Comparison of ENCODE assay signal across 10 cellular contexts in genomic region chr5:124951676-124952075, GRCh38.
DNase-seq lines count a peak whose midpoint lies in the region; ATAC-seq, FAIRE-seq and TF ChIP-seq lines count a peak whose summit lies in the region.
"Had no signal": no experiment of that assay in that cellular context is flagged by ENCODE, and none has a peak within 500 bp of the region (broad histone marks: within the 10 kb centered on the region; RNA-seq: fewer than 3 reads in every experiment).

No MANE protein-coding gene starts in this region.

- no peaks in the 10 kb centered on the region for H3K79me2 ChIP-seq in GM12878 (ENCODE audit: control insufficient read depth, insufficient read depth, low read length)

- H3K4me1 ChIP-seq in GM12878 (ENCODE audit: control insufficient read depth, insufficient read depth, low read length) = peaks cover 15% of the 10 kb centered on the region
- H3K4me1 ChIP-seq in heart left ventricle = peaks cover 0 to 11% (median 6%) of the 10 kb centered on the region in 12 donors
- H3K4me1 ChIP-seq in colonic mucosa = no peaks in the 10 kb centered on the region

- peak overlapping the region; percentile 75 for H3K27ac ChIP-seq in GM12878 (ENCODE audit: control insufficient read depth, insufficient read depth)
- no peak overlapping the region for H3K27ac ChIP-seq in heart left ventricle
- H3K27ac ChIP-seq in colonic mucosa = no peak overlapping the region

- H3K4me3 ChIP-seq in GM12878 = peak overlapping the region; percentile 18; the same call in 1 of the 2 replicates
- no peak overlapping the region for H3K4me3 ChIP-seq in heart left ventricle
- H3K4me3 ChIP-seq in colonic mucosa = no peak overlapping the region

- H3K9me3 ChIP-seq in GM12878 (replicated peaks; ENCODE audit: control insufficient read depth, insufficient read depth, low read length) (peaks cover 3% of the 10 kb centered on the region), heart left ventricle (no peaks in the 10 kb centered on the region), colonic mucosa (no peaks in the 10 kb centered on the region)

- no peak for TF ChIP-seq POLR2A in GM18505 (IDR thresholded peaks at IDR 0.05; ENCODE audit: borderline replicate concordance, extremely low read depth, insufficient read depth, insufficient read length)
- TF ChIP-seq POLR2A in GM12878 (IDR thresholded peaks at IDR 0.05; ENCODE audit: low read depth, low read length) = no peak
- TF ChIP-seq POLR2A in heart left ventricle (IDR thresholded peaks at IDR 0.05) = no peak

- peak; percentile 53 for DNase-seq in GM12878 (ENCODE audit: low read depth, low spot score)
- DNase-seq in heart left ventricle = no peak
- no peak for DNase-seq in activated CD4-positive, alpha-beta T cell treated with anti-CD3 and anti-CD28 coated beads for 1 hour
- DNase-seq in colonic mucosa = no peak
- no peak for DNase-seq in GOT3 (lab: John Stamatoyannopoulos, UW)
- DNase-seq: activated CD8-positive, alpha-beta memory T cell treated with anti-CD3 and anti-CD28 coated beads, Interleukin-2, amount 50 U/mL, for 4 hours; head of caudate nucleus had no signal

- peak overlapping the region; percentile 49 for H3K9ac ChIP-seq in GM12878 (ENCODE audit: control insufficient read depth, insufficient read depth, low read length)
- H3K9ac ChIP-seq in colonic mucosa (ENCODE audit: low read depth in 2 of 2, low read length in 2 of 2) = no peak overlapping the region

- no TSS peak for BruUV-seq in GM12878 (replicated peaks; lab: Mats Ljungman, UMichigan)

- intact Hi-C loops in GM12878 (cut with micrococcal nuclease; ENCODE audit: unreplicated experiment) (loop anchor here (1.0 to 5.0 kb wide), 2 partner anchors 15 to 44 kb away; no protein-coding TSS in a partner anchor), heart left ventricle (cut with DNase I) (no loop called here), colonic mucosa (cut with DNase I) (no loop called here)

- H4K20me1 ChIP-seq in GM12878 (ENCODE audit: control insufficient read depth, insufficient read depth) = no peaks in the 10 kb centered on the region

- in situ Hi-C loops in GM12878 (cut with MboI) = no loop called here

- POLR2A ChIA-PET in GM12878 (lab: Charles Lee) = interaction anchor here (0.6 to 2.9 kb wide), 10 partner anchors 24 to 203 kb away, joined by 3 to 9 read pairs (median 4); no protein-coding TSS in a partner anchor

- SMC1A ChIA-PET in GM12878 (lab: Charles Lee; ENCODE audit: uncharacterized antibody, unreplicated experiment) = interaction anchor here (0.6 to 6.7 kb wide), 20 partner anchors 15 to 1359 kb away, joined by 3 to 48 read pairs (median 4); no protein-coding TSS in a partner anchor

- peak overlapping the region; percentile 45 for H3K4me2 ChIP-seq in GM12878 (ENCODE audit: control insufficient read depth, insufficient read depth)

- TF ChIP-seq EP300 in GM12878 (IDR thresholded peaks at IDR 0.05; ENCODE audit: borderline replicate concordance in 1 of 2, control insufficient read depth in 1 of 2, low read depth in 2 of 2, low read length in 2 of 2) = no peak

- H3K27me3 ChIP-seq in GM12878 (replicated peaks in 1 of 2; ENCODE audit: control insufficient read depth in 2 of 2, insufficient read depth in 2 of 2, low read length in 1 of 2) (no peaks in the 10 kb centered on the region), heart left ventricle (no peaks in the 10 kb centered on the region), colonic mucosa (no peaks in the 10 kb centered on the region)

- no peak for TF ChIP-seq CTCF in GM12878 (IDR thresholded peaks at IDR 0.05 in 2 of 3, conservative IDR thresholded peaks at IDR 0.05 in 1 of 3; ENCODE audit: control insufficient read depth in 2 of 3, extremely low read depth in 1 of 3, insufficient read depth in 1 of 3, low read depth in 3 of 3, low read length in 3 of 3)
- TF ChIP-seq CTCF in heart left ventricle (IDR thresholded peaks at IDR 0.05) = no peak
- TF ChIP-seq CTCF in colonic mucosa (IDR thresholded peaks at IDR 0.05) = no peak

- WGBS in GM12878 (ENCODE audit: insufficient coverage, insufficient replicate concordance, low lambda C conversion rate, missing lambda C conversion rate) = 3% methylated on average over 3 of the region's 3 CpGs
- 92 to 98% (median 94%) methylated on average over 3 of the region's 3 CpGs for WGBS in heart left ventricle, 4 donors

- peak; percentile 66 for ATAC-seq in GM18505 (IDR thresholded peaks at IDR 0.05; ENCODE audit: unreplicated experiment)
- ATAC-seq in GM21447 (IDR thresholded peaks at IDR 0.05; ENCODE audit: unreplicated experiment) = peak; percentile 55
- ATAC-seq in HG03139 (IDR thresholded peaks at IDR 0.05; ENCODE audit: unreplicated experiment) = peak; percentile 50
- ATAC-seq in GM12878 = peak; percentile 63
- ATAC-seq in heart left ventricle = no peak

- peak overlapping the region; percentile 47 for H2AFZ ChIP-seq in GM12878 (ENCODE audit: control insufficient read depth, low read depth, low read length)

- H3K36me3 ChIP-seq in GM12878 (ENCODE audit: control insufficient read depth in 2 of 2, insufficient read depth in 2 of 2, low read length in 1 of 2) (no peaks in the 10 kb centered on the region), heart left ventricle (no peaks in the 10 kb centered on the region), colonic mucosa (no peaks in the 10 kb centered on the region)

- 0 out of 2 replicates have a peak, but pooled peaks have one; percentile 3 for TF ChIP-seq RAD21 in GM12878 (IDR thresholded peaks at IDR 0.05; ENCODE audit: insufficient read depth, low read depth, low read length)

- CTCF ChIA-PET in GM12878 (lab: Yijun Ruan, JAX) = interaction anchor here (0.6 to 2.2 kb wide), 7 partner anchors 15 to 272 kb away, joined by 3 to 9 read pairs (median 4); no protein-coding TSS in a partner anchor

- peak; percentile 90 for FAIRE-seq in GM12878 (lab: Jason Lieb, UNC)

- RAD21 ChIA-PET in GM12878 (lab: Charles Lee; ENCODE audit: unreplicated experiment) = interaction anchor here (0.7 to 3.6 kb wide), 18 partner anchors 12 to 900 kb away, joined by 3 to 22 read pairs (median 4); no protein-coding TSS in a partner anchor

TF ChIP-seq in GM12878, 131 proteins besides CTCF, POLR2A, EP300 and RAD21 (continues in another document):
- TF ChIP-seq POLR2AphosphoS5 (IDR thresholded peaks at IDR 0.05; ENCODE audit: low read length) (peak; percentile 64), BCL3 (IDR thresholded peaks at IDR 0.05; ENCODE audit: borderline replicate concordance, insufficient read depth, low read depth, low read length, poor library complexity, severe bottlenecking) (no peak), CREB1 (IDR thresholded peaks at IDR 0.05; ENCODE audit: low read depth) (peak; percentile 11; the same call in 1 of the 2 replicates), RUNX3 (IDR thresholded peaks at IDR 0.05; ENCODE audit: low read length) (peak; percentile 63), SRF (IDR thresholded peaks at IDR 0.05; ENCODE audit: low read depth in 2 of 2, low read length in 2 of 2) (no peak), GABPA (IDR thresholded peaks at IDR 0.05; ENCODE audit: low read depth) (no peak), ZBTB40 (IDR thresholded peaks at IDR 0.05; ENCODE audit: borderline replicate concordance) (0 out of 2 replicates have a peak, but pooled peaks have one; percentile 28), USF1 (IDR thresholded peaks at IDR 0.05; ENCODE audit: borderline replicate concordance, extremely low read length, insufficient read depth, low read depth, low read length) (no peak), TCF12 (IDR thresholded peaks at IDR 0.05; ENCODE audit: low read depth, low read length) (no peak), RAD51 (IDR thresholded peaks at IDR 0.05) (0 out of 2 replicates have a peak, but pooled peaks have one; percentile 16)

Comparison
In these comparisons a context has a peak if more than half of its experiments do, and no peak if none do; other contexts are left out.
1. ATAC-seq: peak in GM18505 (single experiment), GM21447 (single experiment), HG03139 (single experiment) and GM12878 (single experiment); none in heart left ventricle (0 of 4).